6 cellular contexts compared by ENCODE assay signal in the genomic region with DNA sequence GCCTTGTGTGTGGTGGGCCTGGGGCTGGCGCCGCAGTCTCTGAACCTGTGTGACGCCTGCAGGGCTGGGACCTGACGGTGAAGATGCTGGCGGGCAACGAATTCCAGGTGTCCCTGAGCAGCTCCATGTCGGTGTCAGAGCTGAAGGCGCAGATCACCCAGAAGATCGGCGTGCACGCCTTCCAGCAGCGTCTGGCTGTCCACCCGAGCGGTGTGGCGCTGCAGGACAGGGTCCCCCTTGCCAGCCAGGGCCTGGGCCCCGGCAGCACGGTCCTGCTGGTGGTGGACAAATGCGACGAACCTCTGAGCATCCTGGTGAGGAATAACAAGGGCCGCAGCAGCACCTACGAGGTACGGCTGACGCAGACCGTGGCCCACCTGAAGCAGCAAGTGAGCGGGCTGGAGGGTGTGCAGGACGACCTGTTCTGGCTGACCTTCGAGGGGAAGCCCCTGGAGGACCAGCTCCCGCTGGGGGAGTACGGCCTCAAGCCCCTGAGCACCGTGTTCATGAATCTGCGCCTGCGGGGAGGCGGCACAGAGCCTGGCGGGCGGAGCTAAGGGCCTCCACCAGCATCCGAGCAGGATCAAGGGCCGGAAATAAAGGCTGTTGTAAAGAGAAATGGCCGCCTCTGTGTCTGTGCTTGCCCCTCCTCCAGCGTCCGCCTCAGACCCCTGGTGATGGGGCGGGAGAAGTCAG.
A peak's percentile ranks its signal among the peaks of the same experiment; 100 is the strongest.
DNase-seq lines count a peak whose midpoint lies in the region; ATAC-seq lines count a peak whose summit lies in the region.

No MANE protein-coding gene starts in this region.

- H3K9me3 Mint-ChIP-seq in activated naive CD8-positive, alpha-beta T cell treated with anti-CD3 and anti-CD28 coated beads, Interleukin-2, amount 50 U/mL, for 24 hours = no peaks in the 10 kb centered on the region

- H3K9me3 ChIP-seq in mucosa of stomach (ENCODE audit: control insufficient read depth, low read length) = no peaks in the 10 kb centered on the region

- H3K9ac ChIP-seq in mucosa of stomach (ENCODE audit: low read length) = peak overlapping the region; percentile 75

- no peaks in the 10 kb centered on the region for H3K36me3 ChIP-seq in mucosa of stomach (ENCODE audit: control insufficient read depth, insufficient read depth, low read length)

- peak overlapping the region; percentile 87 for H3K4me3 Mint-ChIP-seq in activated naive CD8-positive, alpha-beta T cell treated with anti-CD3 and anti-CD28 coated beads, Interleukin-2, amount 50 U/mL, for 24 hours

- H3K4me1 Mint-ChIP-seq in activated naive CD8-positive, alpha-beta T cell treated with anti-CD3 and anti-CD28 coated beads, Interleukin-2, amount 50 U/mL, for 24 hours = peaks cover 43% of the 10 kb centered on the region

- peak; percentile 27 for ATAC-seq in activated naive CD8-positive, alpha-beta T cell treated with anti-CD3 and anti-CD28 coated beads, Interleukin-2, amount 50 U/mL, for 24 hours
- no peak for ATAC-seq in HG03159 (IDR thresholded peaks at IDR 0.05; ENCODE audit: unreplicated experiment)

- H3K4me3 ChIP-seq in mucosa of stomach (ENCODE audit: low read length) = peak overlapping the region; percentile 70

- DNase-seq in NCI-H1417 (lab: John Stamatoyannopoulos, UW) = peak; percentile 44 to 72 (median 60)
- DNase-seq in NCI-H1417 treated with DMSO at 0.1 percent for 48 hours (lab: John Stamatoyannopoulos, UW) = no peak
- DNase-seq in activated naive CD8-positive, alpha-beta T cell treated with anti-CD3 and anti-CD28 coated beads, Interleukin-2, amount 50 U/mL, for 24 hours = no peak
- no peak for DNase-seq in iPS-NIHi11 (ENCODE audit: low spot score)

- peak overlapping the region; percentile 96 for H3K27ac Mint-ChIP-seq in activated naive CD8-positive, alpha-beta T cell treated with anti-CD3 and anti-CD28 coated beads, Interleukin-2, amount 50 U/mL, for 24 hours

- H3K36me3 Mint-ChIP-seq in activated naive CD8-positive, alpha-beta T cell treated with anti-CD3 and anti-CD28 coated beads, Interleukin-2, amount 50 U/mL, for 24 hours (ENCODE audit: low read depth) = peaks cover 2% of the 10 kb centered on the region

- no peaks in the 10 kb centered on the region for H3K27me3 ChIP-seq in mucosa of stomach (ENCODE audit: control insufficient read depth, insufficient read depth, low read length)

- H3K27me3 Mint-ChIP-seq in activated naive CD8-positive, alpha-beta T cell treated with anti-CD3 and anti-CD28 coated beads, Interleukin-2, amount 50 U/mL, for 24 hours = peaks cover 2% of the 10 kb centered on the region

- peaks cover 18% of the 10 kb centered on the region for H3K4me1 ChIP-seq in mucosa of stomach (ENCODE audit: control insufficient read depth, insufficient read depth, low read length)

Comparison
In these comparisons a context has a peak if more than half of its experiments do, and no peak if none do; other contexts are left out.
1. DNase-seq: peak in NCI-H1417 (3 of 3); none in NCI-H1417 treated with DMSO at 0.1 percent for 48 hours (single experiment), activated naive CD8-positive, alpha-beta T cell treated with anti-CD3 and anti-CD28 coated beads, Interleukin-2, amount 50 U/mL, for 24 hours (single experiment) and iPS-NIHi11 (single experiment).